In genomic region chr3:134423153-134423552, GRCh38 we compare ENCODE assay signal across 12 cellular contexts. TPM values are rescaled to one million over a fixed set of nuclear protein-coding genes. Genes with fewer than 3 reads are reported as not detected.
DNase-seq lines count a peak whose midpoint lies in the region; ATAC-seq and TF ChIP-seq lines count a peak whose summit lies in the region.
"Had no signal": no experiment of that assay in that cellular context is flagged by ENCODE, and none has a peak within 500 bp of the region (broad histone marks: within the 10 kb centered on the region; RNA-seq: fewer than 3 reads in every experiment).

No MANE protein-coding gene starts in this region.

- TF ChIP-seq CTCF in glutamatergic neuron (IDR thresholded peaks at IDR 0.05; ENCODE audit: partially characterized antibody, unreplicated experiment): no peak

- DNase-seq in DMS 273 treated with DMSO at 0.1 percent for 48 hours (lab: John Stamatoyannopoulos, UW) (peak; percentile 99), NCI-H1092 (lab: John Stamatoyannopoulos, UW) (peak; percentile 80), SHP77 (lab: John Stamatoyannopoulos, UW) (peak; percentile 63 to 73), glutamatergic neuron (peak; percentile 25), RPMI8226 (no peak)
- DNase-seq: activated T-cell treated with anti-CD3 and anti-CD28 coated beads for 4 hours; stimulated activated CD8-positive, alpha-beta memory T cell treated with anti-CD3 and anti-CD28 coated beads, Interleukin-4, amount 100 ng/mL, for 48 hours had no signal

- ATAC-seq in GM19328 (IDR thresholded peaks at IDR 0.05; ENCODE audit: unreplicated experiment) (no peak), GM19395 (IDR thresholded peaks at IDR 0.05; ENCODE audit: unreplicated experiment) (no peak), HG02938 (IDR thresholded peaks at IDR 0.05; ENCODE audit: unreplicated experiment) (no peak)
- ATAC-seq: sciatic nerve had no signal

- H3K9me3 Mint-ChIP-seq in glutamatergic neuron (ENCODE audit: unreplicated experiment): no peaks in the 10 kb centered on the region

- H3K4me3 Mint-ChIP-seq in glutamatergic neuron (ENCODE audit: unreplicated experiment): no peak overlapping the region
- H3K4me3 Mint-ChIP-seq: mesothelial cell of epicardium had no signal

- peaks cover 17% of the 10 kb centered on the region for H3K4me1 Mint-ChIP-seq in glutamatergic neuron (ENCODE audit: low read depth, unreplicated experiment)

- peak overlapping the region; percentile 40 for H3K27ac Mint-ChIP-seq in glutamatergic neuron (ENCODE audit: unreplicated experiment)
- H3K27ac Mint-ChIP-seq: mesothelial cell of epicardium had no signal

- H3K27me3 Mint-ChIP-seq in glutamatergic neuron (ENCODE audit: unreplicated experiment): peaks cover 2% of the 10 kb centered on the region

- H3K36me3 Mint-ChIP-seq in glutamatergic neuron (ENCODE audit: unreplicated experiment): peaks cover 6% of the 10 kb centered on the region
- H3K36me3 Mint-ChIP-seq: mesothelial cell of epicardium had no signal

RNA-seq across cellular contexts. Expression of gene AMOTL2, which starts 48.9 kb away (rescaled TPM):
- total RNA-seq in glutamatergic neuron (ENCODE audit: unreplicated experiment): 38.1 TPM
